8 cellular contexts compared by ENCODE assay signal in genomic region chr3:48655586-48655985, GRCh38. TPM values are rescaled to one million over a fixed set of nuclear protein-coding genes. Genes with fewer than 3 reads are reported as not detected.
DNase-seq lines count a peak whose midpoint lies in the region; ATAC-seq and TF ChIP-seq lines count a peak whose summit lies in the region.

No MANE protein-coding gene starts in this region.

- TF ChIP-seq CTCF in OCI-LY7 (conservative IDR thresholded peaks at IDR 0.05; ENCODE audit: low read length) (no peak), mesothelial cell of epicardium (IDR thresholded peaks at IDR 0.05; ENCODE audit: unreplicated experiment) (no peak), stomach (IDR thresholded peaks at IDR 0.05) (no peak)

- no peaks in the 10 kb centered on the region for H3K79me2 ChIP-seq in OCI-LY7 (ENCODE audit: insufficient read depth, low read depth, low read length)

- CTCF ChIA-PET in OCI-LY7 (lab: Charles Lee; ENCODE audit: unreplicated experiment): no interaction called here

- WGBS in stomach, 5 donors: 14 to 34% (median 16%) methylated on average over 20 to 27 of the region's 27 CpGs

- peak overlapping the region; percentile 73; the same call in 1 of the 2 replicates for H3K4me2 ChIP-seq in OCI-LY7 (ENCODE audit: low read length)

- H3K27ac ChIP-seq in OCI-LY7 (ENCODE audit: low read depth, low read length, poor library complexity, severe bottlenecking): no peak overlapping the region
- H3K27ac ChIP-seq in stomach: peak overlapping the region; percentile 70 to 84 (median 77)

- H3K27me3 Mint-ChIP-seq in mesothelial cell of epicardium (ENCODE audit: low read depth): peaks cover 18% of the 10 kb centered on the region

- H3K27ac Mint-ChIP-seq in mesothelial cell of epicardium: no peak overlapping the region

- no peaks in the 10 kb centered on the region for H3K9me3 ChIP-seq in OCI-LY7 (ENCODE audit: low read length)
- no peaks in the 10 kb centered on the region for H3K9me3 ChIP-seq in stomach

- H4K20me1 ChIP-seq in OCI-LY7 (ENCODE audit: insufficient read depth, low read length): no peaks in the 10 kb centered on the region

- no peaks in the 10 kb centered on the region for H3K9me3 Mint-ChIP-seq in mesothelial cell of epicardium

- peak; percentile 33 for DNase-seq in OCI-LY7 (ENCODE audit: low spot score)
- peak; percentile 33 for DNase-seq in activated naive CD8-positive, alpha-beta T cell treated with anti-CD3 and anti-CD28 coated beads, Interleukin-2, amount 50 U/mL, for 16 hours (ENCODE audit: low read depth, low spot score)
- no peak for DNase-seq in mesothelial cell of epicardium (ENCODE audit: low spot score in 2 of 2, unreplicated experiment in 2 of 2)
- DNase-seq in stomach: no peak
- no peak for DNase-seq in HPDE6-E6E7 (ENCODE audit: extremely low spot score)
- DNase-seq in MV-4-11 (lab: John Stamatoyannopoulos, UW): no peak

- TF ChIP-seq POLR2A in stomach (IDR thresholded peaks at IDR 0.05): no peak

- intact Hi-C loops in OCI-LY7 (cut with micrococcal nuclease; ENCODE audit: unreplicated experiment) (no loop called here), stomach (cut with DNase I; ENCODE audit: low total_unique reads) (no loop called here)

- peaks cover 4% of the 10 kb centered on the region for H3K4me1 ChIP-seq in OCI-LY7 (ENCODE audit: insufficient read depth, low read length, poor library complexity, severe bottlenecking)
- peaks cover 14 to 19% (median 17%) of the 10 kb centered on the region in 4 donors for H3K4me1 ChIP-seq in stomach

- TF ChIP-seq EP300 in stomach (IDR thresholded peaks at IDR 0.05): no peak

- POLR2A ChIA-PET in OCI-LY7 (lab: Charles Lee): no interaction called here

- H2AFZ ChIP-seq in OCI-LY7 (ENCODE audit: low read length): no peak overlapping the region; the same call in 1 of the 2 replicates

- H3K27me3 ChIP-seq in stomach: peaks cover 0 to 33% (median 13%) of the 10 kb centered on the region in 3 donors

- H3K36me3 ChIP-seq in OCI-LY7 (ENCODE audit: insufficient read depth, low read length): no peaks in the 10 kb centered on the region
- H3K36me3 ChIP-seq in stomach: no peaks in the 10 kb centered on the region

- no peaks in the 10 kb centered on the region for H3K4me1 Mint-ChIP-seq in mesothelial cell of epicardium

- no TSS peak for BruUV-seq in OCI-LY7 (replicated peaks; lab: Mats Ljungman, UMichigan)

- no peaks in the 10 kb centered on the region for H3K9me2 ChIP-seq in OCI-LY7 (ENCODE audit: insufficient read depth, low read length)

- ATAC-seq in HG02623 (IDR thresholded peaks at IDR 0.05; ENCODE audit: unreplicated experiment): no peak
- no peak for ATAC-seq in HG03521 (IDR thresholded peaks at IDR 0.05; ENCODE audit: unreplicated experiment)

- H3K36me3 Mint-ChIP-seq in mesothelial cell of epicardium: peaks cover 4% of the 10 kb centered on the region

- H3K4me3 ChIP-seq in OCI-LY7 (ENCODE audit: low read depth, low read length, poor library complexity, severe bottlenecking) (peak overlapping the region; percentile 67), stomach (peak overlapping the region; percentile 59 to 72 (median 62))

- peak overlapping the region; percentile 58 for H3K4me3 Mint-ChIP-seq in mesothelial cell of epicardium

RNA-seq across cellular contexts. Expression of gene CELSR3, which starts 7.1 kb away (rescaled TPM):
- 2.3 and 3.0 TPM in 2 replicates for total RNA-seq in OCI-LY7 (2014; rRNA removed; shearing (Covaris generic))
- 8.4 and 9.1 TPM in 2 replicates for total RNA-seq in OCI-LY7 (2022)
- total RNA-seq in mesothelial cell of epicardium: 5.0 to 5.6 TPM (median 5.2 TPM) in 3 replicates
- total RNA-seq in stomach: 1 to 10 TPM in 4 of 5 donors, not detected in 1; 1.5 to 2.3 (median 1.9) TPM
- polyA plus RNA-seq in stomach: under 1 TPM; 0.15 to 1.00 (median 0.53) TPM

RNA-seq across cellular contexts. Expression of gene SLC26A6, which starts 20.3 kb away (rescaled TPM):
- total RNA-seq in OCI-LY7 (2014; rRNA removed; shearing (Covaris generic)): 28.4 and 42.1 TPM in 2 replicates
- total RNA-seq in OCI-LY7 (2022) (37.2 and 47.3 TPM in 2 replicates), mesothelial cell of epicardium (18.0 to 22.7 TPM (median 21.6 TPM) in 3 replicates), stomach (100 to 1,000 TPM in 3 of 5 donors, 10 to 100 TPM in 2; 23.9 to 279 (median 137) TPM)
- polyA plus RNA-seq in stomach: 10 to 100 TPM; 14.8 to 67.7 (median 31.4) TPM

RNA-seq across cellular contexts. Expression of gene NCKIPSD, which starts 30.1 kb away (rescaled TPM):
- total RNA-seq in OCI-LY7 (2014; rRNA removed; shearing (Covaris generic)): 34.8 and 42.1 TPM in 2 replicates
- 33.9 and 39.9 TPM in 2 replicates for total RNA-seq in OCI-LY7 (2022)
- 30.7 to 33.5 TPM (median 31.9 TPM) in 3 replicates for total RNA-seq in mesothelial cell of epicardium
- 10 to 100 TPM; 16.2 to 46.7 (median 32.6) TPM for total RNA-seq in stomach
- 1 to 10 TPM; 6.1 to 7.7 (median 6.1) TPM for polyA plus RNA-seq in stomach

RNA-seq across cellular contexts. Expression of gene TMEM89, which starts 34.0 kb away (rescaled TPM):
- total RNA-seq in OCI-LY7 (2014; rRNA removed; shearing (Covaris generic)): not detected in 2 replicates
- 1.6 TPM in 1 of 2 replicates, not detected in the other for total RNA-seq in OCI-LY7 (2022)
- total RNA-seq in mesothelial cell of epicardium: 0.84 TPM in 1 of 3 replicates, not detected in the others
- not detected for total RNA-seq in stomach
- under 1 TPM in 1 of 3 donors, not detected in 2; 0.62 TPM for polyA plus RNA-seq in stomach

RNA-seq across cellular contexts. Expression of gene UQCRC1, which starts 46.1 kb away (rescaled TPM):
- 125 and 168 TPM in 2 replicates for total RNA-seq in OCI-LY7 (2014; rRNA removed; shearing (Covaris generic))
- total RNA-seq in OCI-LY7 (2022) (159 and 194 TPM in 2 replicates), mesothelial cell of epicardium (161 to 171 TPM (median 164 TPM) in 3 replicates), stomach (100 to 1,000 TPM; 178 to 568 (median 259) TPM)
- 100 to 1,000 TPM; 218 to 347 (median 295) TPM for polyA plus RNA-seq in stomach

Comparison
In these comparisons a context has a peak if more than half of its experiments do, and no peak if none do; other contexts are left out.
1. DNase-seq: peak in OCI-LY7 (single experiment) and activated naive CD8-positive, alpha-beta T cell treated with anti-CD3 and anti-CD28 coated beads, Interleukin-2, amount 50 U/mL, for 16 hours (single experiment); none in mesothelial cell of epicardium (0 of 2), stomach (single experiment), HPDE6-E6E7 (single experiment) and MV-4-11 (single experiment).